8 cellular contexts compared by ENCODE assay signal in genomic region chr5:56669534-56670483, GRCh38.
DNase-seq lines count a peak whose midpoint lies in the region; ATAC-seq and TF ChIP-seq lines count a peak whose summit lies in the region.

No MANE protein-coding gene starts in this region.

- peaks cover 2 to 17% (median 6%) of the 10 kb centered on the region in 7 donors for H3K9me3 Mint-ChIP-seq in naive B cell

- TF ChIP-seq CTCF in colonic mucosa (IDR thresholded peaks at IDR 0.05), result no peak

- no peaks in the 10 kb centered on the region for H3K36me3 ChIP-seq in colonic mucosa

- TF ChIP-seq POLR2A in erythroblast (IDR thresholded peaks at IDR 0.05; ENCODE audit: low read length), result no peak

- H3K27ac ChIP-seq in colonic mucosa, result peak overlapping the region; percentile 28

- H3K9me3 ChIP-seq in colonic mucosa, result no peaks in the 10 kb centered on the region

- H3K27ac Mint-ChIP-seq in naive B cell, result peak overlapping the region; percentile 96 to 99 (median 98)

- H3K36me3 Mint-ChIP-seq in naive B cell, result peaks cover 15 to 19% of the 10 kb centered on the region in 2 donors

- intact Hi-C loops in colonic mucosa (cut with DNase I), result no loop called here

- ATAC-seq in GM19468 (IDR thresholded peaks at IDR 0.05; ENCODE audit: extremely low read depth, unreplicated experiment) (peak; percentile 98), HG03558 (IDR thresholded peaks at IDR 0.05; ENCODE audit: extremely low read depth, unreplicated experiment) (peak; percentile 97), naive B cell (ENCODE audit: low read depth in 2 of 2) (peak; percentile 86 to 89)

- no peaks in the 10 kb centered on the region for H3K27me3 ChIP-seq in colonic mucosa

- no peaks in the 10 kb centered on the region for H3K27me3 Mint-ChIP-seq in naive B cell

- peaks cover 48 to 80% (median 65%) of the 10 kb centered on the region in 3 donors for H3K4me1 Mint-ChIP-seq in naive B cell

- H3K4me1 ChIP-seq in colonic mucosa, result no peaks in the 10 kb centered on the region

- peak; percentile 97 for DNase-seq in DMS53 (lab: John Stamatoyannopoulos, UW)
- peak; percentile 98 for DNase-seq in SIG-M5 treated with dmso at 0.1 percent for 504 hours (lab: John Stamatoyannopoulos, UW; ENCODE audit: unreplicated experiment)
- peak; percentile 31 for DNase-seq in colonic mucosa
- peak; percentile 93 for DNase-seq in naive B cell
- DNase-seq in cerebellar nuclear complex (lab: John Stamatoyannopoulos, UW), result no peak
- DNase-seq in erythroblast (lab: John Stamatoyannopoulos, UW), result no peak

- no peak overlapping the region for H3K4me3 ChIP-seq in colonic mucosa

- H3K4me3 Mint-ChIP-seq in naive B cell, result peak overlapping the region; percentile 63 to 89 (median 82)

- H3K9ac ChIP-seq in colonic mucosa (ENCODE audit: low read depth in 2 of 2, low read length in 2 of 2), result no peak overlapping the region

Comparison
In these comparisons a context has a peak if more than half of its experiments do, and no peak if none do; other contexts are left out.
1. DNase-seq: peak in DMS53 (single experiment), SIG-M5 treated with dmso at 0.1 percent for 504 hours (single experiment), colonic mucosa (single experiment) and naive B cell (single experiment); none in cerebellar nuclear complex (0 of 2) and erythroblast (0 of 2).
2. Peak in every context shown above with its lines, with median percentiles within 50 percentile points of each other: ATAC-seq.